In the genomic region with DNA sequence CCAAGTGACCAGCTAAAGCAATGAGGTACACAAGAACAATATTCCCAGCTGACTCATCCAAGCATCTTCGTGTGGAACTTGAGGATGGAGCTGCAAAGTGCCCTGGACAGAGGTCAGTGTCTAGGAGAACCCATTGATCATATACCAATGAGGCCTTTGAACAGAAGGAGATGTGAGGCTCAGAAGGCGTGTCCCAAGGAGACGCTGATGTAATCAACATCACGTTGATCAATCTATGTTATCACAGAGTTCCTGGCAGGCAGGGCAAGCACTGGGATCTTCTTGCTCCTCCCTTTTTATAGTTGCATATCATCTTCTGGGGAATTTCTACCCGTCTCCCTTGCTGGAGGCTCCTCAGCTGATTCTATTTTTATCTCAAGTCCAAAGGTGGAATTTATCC, we compare ENCODE assay signal across 28 cellular contexts.
DNase-seq lines count a peak whose midpoint lies in the region; ATAC-seq, FAIRE-seq and TF ChIP-seq lines count a peak whose summit lies in the region.
"Had no signal": no experiment of that assay in that cellular context is flagged by ENCODE, and none has a peak within 500 bp of the region (broad histone marks: within the 10 kb centered on the region; RNA-seq: fewer than 3 reads in every experiment).

No MANE protein-coding gene starts in this region.

- H4K20me1 ChIP-seq in hepatocyte (ENCODE audit: insufficient read depth, poor library complexity, severe bottlenecking), result no peaks in the 10 kb centered on the region
- H4K20me1 ChIP-seq: BLaER1 had no signal

- H3K27me3 Mint-ChIP-seq in activated CD4-positive, alpha-beta T cell treated with anti-CD3 and anti-CD28 coated beads, Interleukin-2, amount 10 ng/mL, durations not matched to agents 24 days and 14 days, result peaks cover 6% of the 10 kb centered on the region
- H3K27me3 Mint-ChIP-seq: CD4-positive, CD25-positive, alpha-beta regulatory T cell had no signal

- H3K36me3 ChIP-seq in hepatocyte (replicated peaks; ENCODE audit: insufficient read depth, low read depth) (no peaks in the 10 kb centered on the region), mucosa of descending colon (ENCODE audit: low read depth) (no peaks in the 10 kb centered on the region), small intestine (ENCODE audit: control insufficient read depth in 2 of 2, insufficient read depth in 2 of 2, low read length in 2 of 2) (peaks cover 0 to 3% of the 10 kb centered on the region in 2 donors), esophagus muscularis mucosa (no peaks in the 10 kb centered on the region)
- H3K36me3 ChIP-seq: BE2C, BLaER1 had no signal

- intact Hi-C loops in mucosa of descending colon (cut with DNase I, micrococcal nuclease) (no loop called here), esophagus muscularis mucosa (cut with DNase I) (no loop called here)
- intact Hi-C loops in activated CD4-positive, alpha-beta T cell treated with anti-CD3 and anti-CD28 coated beads, Interleukin-2, amount 10 ng/mL, durations not matched to agents 24 days and 14 days (cut with micrococcal nuclease), result no loop called here

- no peak for TF ChIP-seq EP300 in esophagus muscularis mucosa (IDR thresholded peaks at IDR 0.05)

- no peaks in the 10 kb centered on the region for H3K79me2 ChIP-seq in hepatocyte

- peak; percentile 6 for DNase-seq in hepatocyte (ENCODE audit: low spot score)
- DNase-seq in mucosa of descending colon, result peak in 1 of 3 donors; percentile 4
- peak; percentile 27 for DNase-seq in small intestine
- no peak for DNase-seq in NCI-H2081 treated with DMSO at 0.1 percent for 48 hours (lab: John Stamatoyannopoulos, UW)
- DNase-seq in esophagus muscularis mucosa (ENCODE audit: extremely low spot score), result no peak
- DNase-seq in activated CD4-positive, alpha-beta T cell treated with anti-CD3 and anti-CD28 coated beads, Interleukin-2, amount 10 ng/mL, durations not matched to agents 24 days and 14 days, result no peak
- no peak for DNase-seq in iPS-NIHi7 (ENCODE audit: extremely low spot score)
- DNase-seq: 8988T; ACHN; BE2C; C1 segment of cervical spinal cord; CD4-positive, alpha-beta memory T cell; CD4-positive, CD25-positive, alpha-beta regulatory T cell; CD8-positive, alpha-beta memory T cell; COR-L47; DMS 273 treated with DMSO at 0.1 percent for 48 hours; DMS153; DMS53; DMS79; DND-41; EL; GDM1 had no signal

- WGBS in hepatocyte (ENCODE audit: low lambda C conversion rate, missing lambda C conversion rate), result 76% methylated on average over 5 of the region's 5 CpGs
- 35 to 63% (median 38%) methylated on average over 5 of the region's 5 CpGs for WGBS in small intestine, 3 donors
- 66% methylated on average over 5 of the region's 5 CpGs for WGBS in esophagus muscularis mucosa

- no peaks in the 10 kb centered on the region for H3K4me1 ChIP-seq in hepatocyte (ENCODE audit: insufficient read depth)
- H3K4me1 ChIP-seq in mucosa of descending colon (ENCODE audit: low read depth), result no peaks in the 10 kb centered on the region
- peaks cover 0 to 2% of the 10 kb centered on the region in 2 donors for H3K4me1 ChIP-seq in small intestine (ENCODE audit: control insufficient read depth in 2 of 2, insufficient read depth in 1 of 2, low read depth in 1 of 2, low read length in 1 of 2)
- H3K4me1 ChIP-seq in esophagus muscularis mucosa, result no peaks in the 10 kb centered on the region
- H3K4me1 ChIP-seq: BE2C, BLaER1 had no signal

- TF ChIP-seq POLR2A in esophagus muscularis mucosa (IDR thresholded peaks at IDR 0.05; ENCODE audit: low read depth), result no peak

- no peak overlapping the region for H3K27ac ChIP-seq in hepatocyte
- no peak overlapping the region for H3K27ac ChIP-seq in small intestine (ENCODE audit: low read depth in 1 of 2, low read length in 1 of 2)
- H3K27ac ChIP-seq in esophagus muscularis mucosa (replicated peaks in 1 of 4), result no peak overlapping the region
- H3K27ac ChIP-seq: BLaER1 had no signal

- no peaks in the 10 kb centered on the region for H3K9me3 Mint-ChIP-seq in activated CD4-positive, alpha-beta T cell treated with anti-CD3 and anti-CD28 coated beads, Interleukin-2, amount 10 ng/mL, durations not matched to agents 24 days and 14 days
- H3K9me3 Mint-ChIP-seq: CD8-positive, alpha-beta memory T cell had no signal

- no peak overlapping the region for H3K27ac Mint-ChIP-seq in activated CD4-positive, alpha-beta T cell treated with anti-CD3 and anti-CD28 coated beads, Interleukin-2, amount 10 ng/mL, durations not matched to agents 24 days and 14 days
- H3K27ac Mint-ChIP-seq: CD14-positive monocyte; CD4-positive, alpha-beta memory T cell; CD4-positive, CD25-positive, alpha-beta regulatory T cell; CD8-positive, alpha-beta memory T cell had no signal

- TF ChIP-seq CTCF in hepatocyte (IDR thresholded peaks at IDR 0.05; ENCODE audit: poor library complexity) (no peak), mucosa of descending colon (IDR thresholded peaks at IDR 0.05) (no peak), esophagus muscularis mucosa (IDR thresholded peaks at IDR 0.05) (no peak)

- no peak overlapping the region for H3K4me2 ChIP-seq in hepatocyte
- H3K4me2 ChIP-seq: BLaER1 had no signal

- no peak for FAIRE-seq in small intestine (lab: Jason Lieb, UNC)
- FAIRE-seq: A204.1, GM12878, GM12892, GM18507 had no signal

- H2AFZ ChIP-seq in hepatocyte, result no peak overlapping the region

- H3K4me3 Mint-ChIP-seq in activated CD4-positive, alpha-beta T cell treated with anti-CD3 and anti-CD28 coated beads, Interleukin-2, amount 10 ng/mL, durations not matched to agents 24 days and 14 days, result no peak overlapping the region
- H3K4me3 Mint-ChIP-seq: CD14-positive monocyte; CD4-positive, alpha-beta memory T cell; CD4-positive, CD25-positive, alpha-beta regulatory T cell; CD8-positive, alpha-beta memory T cell had no signal

- H3K9me3 ChIP-seq in hepatocyte (ENCODE audit: low read depth) (no peaks in the 10 kb centered on the region), mucosa of descending colon (no peaks in the 10 kb centered on the region), small intestine (ENCODE audit: control insufficient read depth, low read depth) (no peaks in the 10 kb centered on the region), esophagus muscularis mucosa (no peaks in the 10 kb centered on the region)
- H3K9me3 ChIP-seq: BE2C, BLaER1 had no signal

- H3K9me2 ChIP-seq in hepatocyte (replicated peaks; ENCODE audit: insufficient read depth), result no peaks in the 10 kb centered on the region

- no peaks in the 10 kb centered on the region for H3K4me1 Mint-ChIP-seq in activated CD4-positive, alpha-beta T cell treated with anti-CD3 and anti-CD28 coated beads, Interleukin-2, amount 10 ng/mL, durations not matched to agents 24 days and 14 days
- H3K4me1 Mint-ChIP-seq: CD14-positive monocyte; CD4-positive, CD25-positive, alpha-beta regulatory T cell; CD8-positive, alpha-beta memory T cell had no signal

- no peaks in the 10 kb centered on the region for H3K36me3 Mint-ChIP-seq in activated CD4-positive, alpha-beta T cell treated with anti-CD3 and anti-CD28 coated beads, Interleukin-2, amount 10 ng/mL, durations not matched to agents 24 days and 14 days (ENCODE audit: low read depth)
- H3K36me3 Mint-ChIP-seq: CD14-positive monocyte; CD4-positive, alpha-beta memory T cell; CD4-positive, CD25-positive, alpha-beta regulatory T cell; CD8-positive, alpha-beta memory T cell had no signal

- H3K4me3 ChIP-seq in hepatocyte (no peak overlapping the region), mucosa of descending colon (no peak overlapping the region), small intestine (ENCODE audit: low read depth in 1 of 2, low read length in 2 of 2) (no peak overlapping the region), esophagus muscularis mucosa (no peak overlapping the region)
- H3K4me3 ChIP-seq: BLaER1, GM12878 had no signal

- H3K27me3 ChIP-seq in hepatocyte (no peaks in the 10 kb centered on the region), small intestine (ENCODE audit: control insufficient read depth in 2 of 2, insufficient read depth in 2 of 2, low read length in 2 of 2) (no peaks in the 10 kb centered on the region), esophagus muscularis mucosa (no peaks in the 10 kb centered on the region)
- H3K27me3 ChIP-seq: BE2C, BLaER1 had no signal

- ATAC-seq in mucosa of descending colon, result peak; percentile 74
- ATAC-seq: GM12878 had no signal

Comparison
In these comparisons a context has a peak if more than half of its experiments do, and no peak if none do; other contexts are left out.
1. DNase-seq: peak in hepatocyte (single experiment) and small intestine (single experiment); none in NCI-H2081 treated with DMSO at 0.1 percent for 48 hours (single experiment), esophagus muscularis mucosa (single experiment), activated CD4-positive, alpha-beta T cell treated with anti-CD3 and anti-CD28 coated beads, Interleukin-2, amount 10 ng/mL, durations not matched to agents 24 days and 14 days (single experiment) and iPS-NIHi7 (single experiment).